1 cellular context compared by ENCODE assay signal in the genomic region with DNA sequence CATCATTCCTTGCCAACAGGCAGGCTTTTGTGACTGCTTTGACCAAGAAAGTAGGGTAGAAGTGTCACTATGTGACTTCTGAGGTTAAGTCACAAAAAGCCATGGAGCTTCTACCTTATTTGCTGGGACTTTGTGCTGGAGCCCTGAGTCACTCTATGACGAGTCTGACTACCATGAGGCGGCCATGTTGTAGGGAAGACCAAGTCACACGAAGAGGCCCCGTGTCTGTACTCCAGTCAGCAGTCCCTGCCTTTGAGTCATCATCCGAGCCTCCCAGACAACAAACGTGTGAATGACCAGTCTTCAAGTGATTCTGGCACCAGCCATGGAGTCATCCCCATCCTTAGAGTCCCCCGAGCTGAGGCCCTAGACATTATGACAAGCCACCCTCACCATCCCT.
A peak's percentile ranks its signal among the peaks of the same experiment; 100 is the strongest.
TF ChIP-seq lines count a peak whose summit lies in the region.

No MANE protein-coding gene starts in this region.

TF ChIP-seq in K562, 482 proteins besides CTCF, POLR2A, EP300 and RAD21:
- TF ChIP-seq NFE2 (IDR thresholded peaks at IDR 0.05; ENCODE audit: low read depth) (0 out of 2 replicates have a peak, but pooled peaks have one; percentile 20), CHD4 (IDR thresholded peaks at IDR 0.05; ENCODE audit: insufficient read depth, insufficient replicate concordance, low read depth, low read length, poor library complexity, severe bottlenecking) (no peak), YY1 (IDR thresholded peaks at IDR 0.05; ENCODE audit: borderline replicate concordance in 1 of 3, control insufficient read depth in 1 of 3, extremely low read depth in 1 of 3, insufficient read depth in 3 of 3, insufficient read length in 1 of 3, insufficient replicate concordance in 2 of 3, low read depth in 1 of 3, low read length in 2 of 3) (peak; percentile 59 to 92 (median 77)), MYNN (IDR thresholded peaks at IDR 0.05) (no peak), MYNN (CRISPR knock-in tag; IDR thresholded peaks at IDR 0.05) (no peak), CBX3 (IDR thresholded peaks at IDR 0.05; ENCODE audit: borderline replicate concordance in 1 of 2, low read length in 2 of 2) (peak in 1 of 2 experiments; percentile 58; a peak in 1 of 3 replicates), TBL1XR1 (IDR thresholded peaks at IDR 0.05; ENCODE audit: low read length in 2 of 2) (no peak), RUNX1 (IDR thresholded peaks at IDR 0.05; ENCODE audit: low read depth) (no peak), HDAC3 (IDR thresholded peaks at IDR 0.05; ENCODE audit: borderline replicate concordance, partially characterized antibody) (no peak), TEAD1 (CRISPR knock-in tag; IDR thresholded peaks at IDR 0.05) (no peak), DNMT1 (IDR thresholded peaks at IDR 0.05) (no peak), ZNF347 (CRISPR knock-in tag; IDR thresholded peaks at IDR 0.05; ENCODE audit: low read depth) (no peak), JUND (IDR thresholded peaks at IDR 0.05; ENCODE audit: borderline replicate concordance, low read depth, low read length) (0 out of 2 replicates have a peak, but pooled peaks have one; percentile 18), JUND (tag; IDR thresholded peaks at IDR 0.05; ENCODE audit: borderline replicate concordance, low read depth, low read length) (no peak), HNRNPLL (IDR thresholded peaks at IDR 0.05; ENCODE audit: low read depth, low read length, poor library complexity, severe bottlenecking) (no peak), NUFIP1 (IDR thresholded peaks at IDR 0.05; ENCODE audit: partially characterized antibody) (no peak)
- TF ChIP-seq, protein P1, sequence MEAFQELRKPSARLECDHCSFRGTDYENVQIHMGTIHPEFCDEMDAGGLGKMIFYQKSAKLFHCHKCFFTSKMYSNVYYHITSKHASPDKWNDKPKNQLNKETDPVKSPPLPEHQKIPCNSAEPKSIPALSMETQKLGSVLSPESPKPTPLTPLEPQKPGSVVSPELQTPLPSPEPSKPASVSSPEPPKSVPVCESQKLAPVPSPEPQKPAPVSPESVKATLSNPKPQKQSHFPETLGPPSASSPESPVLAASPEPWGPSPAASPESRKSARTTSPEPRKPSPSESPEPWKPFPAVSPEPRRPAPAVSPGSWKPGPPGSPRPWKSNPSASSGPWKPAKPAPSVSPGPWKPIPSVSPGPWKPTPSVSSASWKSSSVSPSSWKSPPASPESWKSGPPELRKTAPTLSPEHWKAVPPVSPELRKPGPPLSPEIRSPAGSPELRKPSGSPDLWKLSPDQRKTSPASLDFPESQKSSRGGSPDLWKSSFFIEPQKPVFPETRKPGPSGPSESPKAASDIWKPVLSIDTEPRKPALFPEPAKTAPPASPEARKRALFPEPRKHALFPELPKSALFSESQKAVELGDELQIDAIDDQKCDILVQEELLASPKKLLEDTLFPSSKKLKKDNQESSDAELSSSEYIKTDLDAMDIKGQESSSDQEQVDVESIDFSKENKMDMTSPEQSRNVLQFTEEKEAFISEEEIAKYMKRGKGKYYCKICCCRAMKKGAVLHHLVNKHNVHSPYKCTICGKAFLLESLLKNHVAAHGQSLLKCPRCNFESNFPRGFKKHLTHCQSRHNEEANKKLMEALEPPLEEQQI (IDR thresholded peaks at IDR 0.05) = no peak
- TF ChIP-seq, protein P2, sequence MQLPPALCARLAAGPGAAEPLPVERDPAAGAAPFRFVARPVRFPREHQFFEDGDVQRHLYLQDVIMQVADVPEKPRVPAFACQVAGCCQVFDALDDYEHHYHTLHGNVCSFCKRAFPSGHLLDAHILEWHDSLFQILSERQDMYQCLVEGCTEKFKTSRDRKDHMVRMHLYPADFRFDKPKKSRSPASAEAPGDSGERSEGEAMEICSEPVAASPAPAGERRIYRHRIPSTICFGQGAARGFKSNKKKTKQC (CRISPR knock-in tag; IDR thresholded peaks at IDR 0.05) = no peak
- TF ChIP-seq, protein P3, sequence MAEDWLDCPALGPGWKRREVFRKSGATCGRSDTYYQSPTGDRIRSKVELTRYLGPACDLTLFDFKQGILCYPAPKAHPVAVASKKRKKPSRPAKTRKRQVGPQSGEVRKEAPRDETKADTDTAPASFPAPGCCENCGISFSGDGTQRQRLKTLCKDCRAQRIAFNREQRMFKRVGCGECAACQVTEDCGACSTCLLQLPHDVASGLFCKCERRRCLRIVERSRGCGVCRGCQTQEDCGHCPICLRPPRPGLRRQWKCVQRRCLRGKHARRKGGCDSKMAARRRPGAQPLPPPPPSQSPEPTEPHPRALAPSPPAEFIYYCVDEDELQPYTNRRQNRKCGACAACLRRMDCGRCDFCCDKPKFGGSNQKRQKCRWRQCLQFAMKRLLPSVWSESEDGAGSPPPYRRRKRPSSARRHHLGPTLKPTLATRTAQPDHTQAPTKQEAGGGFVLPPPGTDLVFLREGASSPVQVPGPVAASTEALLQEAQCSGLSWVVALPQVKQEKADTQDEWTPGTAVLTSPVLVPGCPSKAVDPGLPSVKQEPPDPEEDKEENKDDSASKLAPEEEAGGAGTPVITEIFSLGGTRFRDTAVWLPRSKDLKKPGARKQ (CRISPR knock-in tag; IDR thresholded peaks at IDR 0.05) = no peak
TF ChIP-seq in K562: peak in this region for 4.
